In the genomic region with DNA sequence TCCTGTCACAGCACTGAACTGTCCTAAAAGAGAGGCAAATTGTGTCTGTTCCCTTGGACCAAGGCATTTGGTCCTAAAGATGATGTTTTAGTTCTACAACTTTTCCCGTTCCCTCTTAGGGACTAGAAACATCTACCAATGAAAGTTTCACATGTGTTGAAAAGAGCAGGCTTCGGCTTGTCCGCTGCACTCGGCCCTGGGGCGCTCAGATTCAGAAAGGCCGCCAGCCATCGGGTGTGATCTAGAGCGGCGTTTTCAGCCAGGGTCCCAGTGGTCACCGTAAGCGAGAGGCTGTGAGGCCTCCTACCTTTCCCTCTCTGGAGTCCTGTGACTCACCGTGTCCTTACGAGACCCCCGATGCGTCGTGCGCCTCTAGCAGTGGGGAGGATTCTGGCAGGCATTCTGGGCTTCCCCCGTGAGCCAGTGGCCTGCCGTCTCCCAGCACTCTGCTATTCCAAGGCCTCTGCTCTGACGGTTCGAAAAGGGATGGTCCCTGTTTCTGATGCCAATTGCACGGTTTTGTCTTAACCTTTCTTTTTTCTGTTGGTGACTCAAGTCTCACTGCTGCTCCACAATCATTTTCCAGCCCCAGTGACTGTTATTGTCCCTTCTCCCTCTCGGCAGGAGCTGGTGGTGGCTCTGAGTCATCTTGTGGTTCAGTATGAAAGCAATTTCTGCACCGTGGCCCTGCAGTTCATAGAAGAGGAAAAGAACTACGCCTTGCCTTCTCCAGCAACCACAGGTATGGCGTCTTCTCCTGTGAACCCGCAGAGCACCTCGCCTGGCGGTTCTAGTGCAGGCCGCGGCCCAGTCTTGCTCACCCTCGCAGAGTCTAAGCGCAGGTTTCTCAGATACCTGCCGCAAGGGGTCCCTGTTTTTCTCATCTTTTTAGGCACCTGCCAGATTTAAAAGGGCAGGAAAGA, we compare ENCODE assay signal across 8 cellular contexts.
DNase-seq lines count a peak whose midpoint lies in the region; ATAC-seq, FAIRE-seq and TF ChIP-seq lines count a peak whose summit lies in the region.

No MANE protein-coding gene starts in this region.

- peaks cover 22% of the 10 kb centered on the region for H3K36me3 ChIP-seq in CD8-positive, alpha-beta T cell (ENCODE audit: insufficient read depth, low read length)
- peaks cover 0 to 94% (median 9%) of the 10 kb centered on the region in 3 donors for H3K36me3 ChIP-seq in esophagus squamous epithelium
- peaks cover 4% of the 10 kb centered on the region for H3K36me3 ChIP-seq in rectal smooth muscle tissue (ENCODE audit: control insufficient read depth, insufficient read depth, low read length)
- H3K36me3 ChIP-seq in vagina: peaks cover 0 to 7% of the 10 kb centered on the region in 2 donors

- POLR2A ChIA-PET in CD8-positive, alpha-beta T cell (lab: Charles Lee): interaction anchor here (1.4 to 1.5 kb wide), 2 partner anchors 14 to 170 kb away, joined by 3 to 5 read pairs; no protein-coding TSS in a partner anchor

- peak overlapping the region; percentile 10 for H3K4me3 ChIP-seq in CD8-positive, alpha-beta T cell (ENCODE audit: low read depth, low read length)
- no peak overlapping the region for H3K4me3 ChIP-seq in esophagus squamous epithelium
- H3K4me3 ChIP-seq in rectal smooth muscle tissue (ENCODE audit: low read length): no peak overlapping the region
- no peak overlapping the region for H3K4me3 ChIP-seq in vagina

- H3K27ac Mint-ChIP-seq in CD8-positive, alpha-beta T cell: peak overlapping the region; percentile 96
- H3K27ac Mint-ChIP-seq in activated CD8-positive, alpha-beta memory T cell treated with anti-CD3 and anti-CD28 coated beads, Interleukin-2, amount 10 ng/mL, durations not matched to agents 7 days and 5 days: peak overlapping the region; percentile 96

- no peaks in the 10 kb centered on the region for H3K27me3 Mint-ChIP-seq in CD8-positive, alpha-beta T cell (ENCODE audit: low read depth)
- no peaks in the 10 kb centered on the region for H3K27me3 Mint-ChIP-seq in activated CD8-positive, alpha-beta memory T cell treated with anti-CD3 and anti-CD28 coated beads, Interleukin-2, amount 10 ng/mL, durations not matched to agents 7 days and 5 days

- H3K27me3 ChIP-seq in CD8-positive, alpha-beta T cell (ENCODE audit: insufficient read depth, low read length): no peaks in the 10 kb centered on the region
- H3K27me3 ChIP-seq in esophagus squamous epithelium (no peaks in the 10 kb centered on the region), rectal smooth muscle tissue (ENCODE audit: control insufficient read depth, insufficient read depth, low read length) (no peaks in the 10 kb centered on the region), vagina (no peaks in the 10 kb centered on the region)

- H3K27ac ChIP-seq in CD8-positive, alpha-beta T cell (ENCODE audit: low read depth, low read length): peak overlapping the region; percentile 47
- H3K27ac ChIP-seq in esophagus squamous epithelium (peak overlapping the region; percentile 50 to 84 (median 62)), rectal smooth muscle tissue (ENCODE audit: low read depth, low read length) (peak overlapping the region; percentile 82), vagina (peak overlapping the region; percentile 70)

- H3K36me3 Mint-ChIP-seq in CD8-positive, alpha-beta T cell: peaks cover 66% of the 10 kb centered on the region
- peaks cover 70% of the 10 kb centered on the region for H3K36me3 Mint-ChIP-seq in activated CD8-positive, alpha-beta memory T cell treated with anti-CD3 and anti-CD28 coated beads, Interleukin-2, amount 10 ng/mL, durations not matched to agents 7 days and 5 days

- H3K9me3 ChIP-seq in CD8-positive, alpha-beta T cell (ENCODE audit: low read length): no peaks in the 10 kb centered on the region
- H3K9me3 ChIP-seq in esophagus squamous epithelium (no peaks in the 10 kb centered on the region), vagina (no peaks in the 10 kb centered on the region)

- intact Hi-C loops in CD8-positive, alpha-beta T cell (cut with DNase I, micrococcal nuclease): loop anchor here (1.0 to 10.0 kb wide), 6 partner anchors 15 to 1054 kb away; a partner anchor contains a TSS
- intact Hi-C loops in esophagus squamous epithelium (cut with DNase I) (no loop called here), vagina (cut with DNase I) (no loop called here)

- no peaks in the 10 kb centered on the region for H3K9me3 Mint-ChIP-seq in CD8-positive, alpha-beta T cell
- no peaks in the 10 kb centered on the region for H3K9me3 Mint-ChIP-seq in activated CD8-positive, alpha-beta memory T cell treated with anti-CD3 and anti-CD28 coated beads, Interleukin-2, amount 10 ng/mL, durations not matched to agents 7 days and 5 days (ENCODE audit: low read depth)

- WGBS in esophagus squamous epithelium, 2 donors: 29 to 62% methylated on average over 33 to 34 of the region's 34 CpGs

- H3K4me1 Mint-ChIP-seq in CD8-positive, alpha-beta T cell (ENCODE audit: low read depth): peaks cover 41% of the 10 kb centered on the region
- peaks cover 80% of the 10 kb centered on the region for H3K4me1 Mint-ChIP-seq in activated CD8-positive, alpha-beta memory T cell treated with anti-CD3 and anti-CD28 coated beads, Interleukin-2, amount 10 ng/mL, durations not matched to agents 7 days and 5 days

- ATAC-seq in CD8-positive, alpha-beta T cell: peak; percentile 65
- ATAC-seq in activated CD8-positive, alpha-beta memory T cell treated with anti-CD3 and anti-CD28 coated beads, Interleukin-2, amount 10 ng/mL, durations not matched to agents 7 days and 5 days: peak; percentile 61

- TF ChIP-seq POLR2A in H54 (IDR thresholded peaks at IDR 0.05; ENCODE audit: low read depth, low read length) (peak; percentile 46), esophagus squamous epithelium (IDR thresholded peaks at IDR 0.05) (no peak), vagina (IDR thresholded peaks at IDR 0.05) (no peak)

- FAIRE-seq in H54 (lab: Jason Lieb, UNC): no peak

- peak overlapping the region; percentile 68 for H3K4me3 Mint-ChIP-seq in CD8-positive, alpha-beta T cell
- H3K4me3 Mint-ChIP-seq in activated CD8-positive, alpha-beta memory T cell treated with anti-CD3 and anti-CD28 coated beads, Interleukin-2, amount 10 ng/mL, durations not matched to agents 7 days and 5 days: peak overlapping the region; percentile 85

- CTCF ChIA-PET in CD8-positive, alpha-beta T cell (lab: Charles Lee): no interaction called here
- CTCF ChIA-PET in activated CD8-positive, alpha-beta memory T cell treated with anti-CD3 and anti-CD28 coated beads, Interleukin-2, amount 10 ng/mL, durations not matched to agents 7 days and 5 days (lab: Charles Lee): interaction anchor here (0.6 to 3.4 kb wide), 20 partner anchors 8 to 316 kb away, joined by 3 to 19 read pairs (median 5); no protein-coding TSS in a partner anchor

- no peak for TF ChIP-seq CTCF in CD8-positive, alpha-beta T cell (IDR thresholded peaks at IDR 0.05)
- TF ChIP-seq CTCF in esophagus squamous epithelium (IDR thresholded peaks at IDR 0.05) (no peak), vagina (IDR thresholded peaks at IDR 0.05) (no peak)

- DNase-seq in CD8-positive, alpha-beta T cell: peak; percentile 51 to 84 (median 65)
- DNase-seq in H54 (ENCODE audit: insufficient read length, low spot score): peak; percentile 95
- DNase-seq in NCI-H510A treated with DMSO at 0.1 percent for 48 hours (lab: John Stamatoyannopoulos, UW): peak; percentile 21
- peak; percentile 95 for DNase-seq in activated CD8-positive, alpha-beta memory T cell treated with anti-CD3 and anti-CD28 coated beads, Interleukin-2, amount 10 ng/mL, durations not matched to agents 7 days and 5 days
- no peak for DNase-seq in esophagus squamous epithelium (lab: John Stamatoyannopoulos, UW)
- DNase-seq in vagina (ENCODE audit: extremely low spot score in 2 of 2): no peak
- no peak for DNase-seq in NCI-H446 (lab: John Stamatoyannopoulos, UW)

- peaks cover 32% of the 10 kb centered on the region for H3K4me1 ChIP-seq in CD8-positive, alpha-beta T cell (ENCODE audit: insufficient read depth, low read length)
- peaks cover 0 to 37% (median 4%) of the 10 kb centered on the region in 3 donors for H3K4me1 ChIP-seq in esophagus squamous epithelium
- H3K4me1 ChIP-seq in rectal smooth muscle tissue (ENCODE audit: control insufficient read depth, insufficient read depth, low read length): peaks cover 18% of the 10 kb centered on the region
- peaks cover 24% of the 10 kb centered on the region for H3K4me1 ChIP-seq in vagina

- H3K9ac ChIP-seq in rectal smooth muscle tissue (ENCODE audit: low read length): no peak overlapping the region

Comparison
In these comparisons a context has a peak if more than half of its experiments do, and no peak if none do; other contexts are left out.
1. DNase-seq: peak in CD8-positive, alpha-beta T cell (7 of 7), H54 (single experiment), NCI-H510A treated with DMSO at 0.1 percent for 48 hours (single experiment) and activated CD8-positive, alpha-beta memory T cell treated with anti-CD3 and anti-CD28 coated beads, Interleukin-2, amount 10 ng/mL, durations not matched to agents 7 days and 5 days (single experiment); none in esophagus squamous epithelium (single experiment), vagina (0 of 2) and NCI-H446 (0 of 2).
2. intact Hi-C loops: an anchor here in CD8-positive, alpha-beta T cell (1.0 to 10.0 kb wide); none called in esophagus squamous epithelium and vagina.
3. Peak in every context shown above with its lines, with median percentiles within 50 percentile points of each other: H3K27ac ChIP-seq.